ENCODE assay signal across 8 cellular contexts in genomic region chr1:216531308-216532239, GRCh38.
DNase-seq lines count a peak whose midpoint lies in the region; ATAC-seq, FAIRE-seq and TF ChIP-seq lines count a peak whose summit lies in the region.

No MANE protein-coding gene starts in this region.

- no peaks in the 10 kb centered on the region for H3K27me3 ChIP-seq in GM12878 (replicated peaks in 1 of 2; ENCODE audit: control insufficient read depth in 2 of 2, insufficient read depth in 2 of 2, low read length in 1 of 2)
- H3K27me3 ChIP-seq in SJCRH30: no peaks in the 10 kb centered on the region

- H3K4me1 ChIP-seq in GM12878 (ENCODE audit: control insufficient read depth, insufficient read depth, low read length) (peaks cover 13% of the 10 kb centered on the region), SJCRH30 (no peaks in the 10 kb centered on the region)

- 46% methylated on average over 12 of the region's 12 CpGs for WGBS in GM12878 (ENCODE audit: insufficient coverage, insufficient replicate concordance, low lambda C conversion rate, missing lambda C conversion rate)

- RAD21 ChIA-PET in GM12878 (lab: Charles Lee; ENCODE audit: unreplicated experiment): no interaction called here

- DNase-seq in DMS153 (lab: John Stamatoyannopoulos, UW): peak; percentile 26
- peak; percentile 64 for DNase-seq in NCI-H1092 (lab: John Stamatoyannopoulos, UW)
- DNase-seq in GM12878 (ENCODE audit: low read depth, low spot score): no peak
- peak; percentile 20 for DNase-seq in medulla oblongata (ENCODE audit: extremely low spot score)
- DNase-seq in SJCRH30: no peak
- DNase-seq in GM13977 (ENCODE audit: low spot score): no peak
- no peak for DNase-seq in activated CD4-positive, alpha-beta T cell treated with anti-CD3 and anti-CD28 coated beads for 1 hour

- TF ChIP-seq POLR2A in GM12878 (IDR thresholded peaks at IDR 0.05; ENCODE audit: low read depth, low read length): no peak

- H3K36me3 ChIP-seq in GM12878 (ENCODE audit: control insufficient read depth in 2 of 2, insufficient read depth in 2 of 2, low read length in 1 of 2) (no peaks in the 10 kb centered on the region), SJCRH30 (no peaks in the 10 kb centered on the region)

- TF ChIP-seq RAD21 in GM12878 (IDR thresholded peaks at IDR 0.05; ENCODE audit: insufficient read depth, low read depth, low read length): no peak

- in situ Hi-C loops in GM12878 (cut with MboI) (no loop called here), GM13977 (cut with MboI; ENCODE audit: low pct_unique_long_range_greater_than_20kb, low sequenced_read_pairs, unreplicated experiment) (no loop called here)

- intact Hi-C loops in GM12878 (cut with micrococcal nuclease; ENCODE audit: unreplicated experiment): no loop called here

- no peaks in the 10 kb centered on the region for H3K9me3 ChIP-seq in GM12878 (replicated peaks; ENCODE audit: control insufficient read depth, insufficient read depth, low read length)
- H3K9me3 ChIP-seq in SJCRH30 (replicated peaks): no peaks in the 10 kb centered on the region

- no TSS peak for BruUV-seq in GM12878 (replicated peaks; lab: Mats Ljungman, UMichigan)

- no peak for FAIRE-seq in GM12878 (lab: Jason Lieb, UNC)

- no peaks in the 10 kb centered on the region for H4K20me1 ChIP-seq in GM12878 (ENCODE audit: control insufficient read depth, insufficient read depth)

- peak overlapping the region; percentile 79 for H2AFZ ChIP-seq in GM12878 (ENCODE audit: control insufficient read depth, low read depth, low read length)

- ATAC-seq in GM21619 (IDR thresholded peaks at IDR 0.05; ENCODE audit: unreplicated experiment) (peak; percentile 58), GM12878 (peak; percentile 66)

- SMC1A ChIA-PET in GM12878 (lab: Charles Lee; ENCODE audit: uncharacterized antibody, unreplicated experiment): interaction anchor here (0.5 to 1.5 kb wide), 5 partner anchors 9 to 648 kb away, joined by 3 to 4 read pairs (median 3); no protein-coding TSS in a partner anchor

- H3K27ac ChIP-seq in GM12878 (ENCODE audit: control insufficient read depth, insufficient read depth) (no peak overlapping the region), SJCRH30 (no peak overlapping the region)

- TF ChIP-seq CTCF in GM12878 (IDR thresholded peaks at IDR 0.05 in 2 of 3, conservative IDR thresholded peaks at IDR 0.05 in 1 of 3; ENCODE audit: control insufficient read depth in 2 of 3, extremely low read depth in 1 of 3, insufficient read depth in 1 of 3, low read depth in 3 of 3, low read length in 3 of 3) (no peak), GM13977 (IDR thresholded peaks at IDR 0.05; ENCODE audit: extremely low read depth, insufficient read depth, missing control alignments) (no peak)

- H3K4me2 ChIP-seq in GM12878 (ENCODE audit: control insufficient read depth, insufficient read depth): peak overlapping the region; percentile 50

- H3K79me2 ChIP-seq in GM12878 (ENCODE audit: control insufficient read depth, insufficient read depth, low read length): no peaks in the 10 kb centered on the region

- CTCF ChIA-PET in GM12878 (lab: Yijun Ruan, JAX): no interaction called here

- H3K9ac ChIP-seq in GM12878 (ENCODE audit: control insufficient read depth, insufficient read depth, low read length): no peak overlapping the region

- TF ChIP-seq EP300 in GM12878 (IDR thresholded peaks at IDR 0.05; ENCODE audit: borderline replicate concordance in 1 of 2, control insufficient read depth in 1 of 2, low read depth in 2 of 2, low read length in 2 of 2): no peak

- POLR2A ChIA-PET in GM12878 (lab: Charles Lee): no interaction called here

- H3K4me3 ChIP-seq in GM12878: no peak overlapping the region
- H3K4me3 ChIP-seq in SJCRH30: no peak overlapping the region

TF ChIP-seq in GM12878, 131 proteins besides CTCF, POLR2A, EP300 and RAD21:
- TF ChIP-seq IKZF2 (IDR thresholded peaks at IDR 0.05) (no peak), STAT3 (IDR thresholded peaks at IDR 0.05; ENCODE audit: low read depth, low read length) (no peak), JUNB (IDR thresholded peaks at IDR 0.05) (peak; percentile 7; the same call in 1 of the 2 replicates)

Comparison
In these comparisons a context has a peak if more than half of its experiments do, and no peak if none do; other contexts are left out.
1. DNase-seq: peak in DMS153 (single experiment), NCI-H1092 (single experiment) and medulla oblongata (single experiment); none in GM12878 (single experiment), SJCRH30 (0 of 2), GM13977 (single experiment) and activated CD4-positive, alpha-beta T cell treated with anti-CD3 and anti-CD28 coated beads for 1 hour (single experiment).